In the genomic region with DNA sequence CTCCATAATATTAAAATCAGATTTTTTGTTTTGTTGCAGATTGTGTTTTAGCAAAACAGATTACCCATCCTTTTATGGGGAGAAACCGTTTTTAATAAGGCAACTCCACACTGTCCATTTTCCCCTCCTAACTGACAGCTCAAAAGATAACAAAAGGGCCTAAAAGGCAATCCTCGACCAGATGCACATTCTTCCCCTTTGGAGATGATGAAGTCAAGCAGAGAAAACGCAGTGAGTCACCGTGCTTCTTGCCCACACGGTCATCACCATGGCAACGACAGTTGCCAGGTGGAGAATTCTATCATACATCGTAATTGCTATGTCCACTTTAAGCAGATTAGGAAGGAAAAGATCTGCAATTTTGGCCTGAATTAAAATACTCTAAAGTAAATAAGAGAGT, we compare ENCODE assay signal across 9 cellular contexts.
DNase-seq lines count a peak whose midpoint lies in the region; ATAC-seq and TF ChIP-seq lines count a peak whose summit lies in the region.
"Had no signal": no experiment of that assay in that cellular context is flagged by ENCODE, and none has a peak within 500 bp of the region (broad histone marks: within the 10 kb centered on the region; RNA-seq: fewer than 3 reads in every experiment).

No MANE protein-coding gene starts in this region.

- H3K4me1 ChIP-seq in PC-9 (replicated peaks; ENCODE audit: insufficient read depth) (peaks cover 10% of the 10 kb centered on the region; the same call in 1 of the 2 replicates), ascending aorta (no peaks in the 10 kb centered on the region)

- intact Hi-C loops in PC-9 (cut with micrococcal nuclease; ENCODE audit: unreplicated experiment): loop anchor here (1.0 to 5.0 kb wide), 2 partner anchors 91 to 113 kb away; no protein-coding TSS in a partner anchor
- intact Hi-C loops in ascending aorta (cut with DNase I): no loop called here

- DNase-seq in AG04450 (ENCODE audit: low read depth, low spot score): peak; percentile 53
- DNase-seq in M059J (ENCODE audit: low read depth): peak; percentile 86
- peak; percentile 60 to 89 for DNase-seq in PC-9
- peak; percentile 75 for DNase-seq in fibroblast of villous mesenchyme (ENCODE audit: low read depth)
- DNase-seq in HUDEP-2 (lab: John Stamatoyannopoulos, UW; ENCODE audit: unreplicated experiment in 76 of 76): no peak
- no peak for DNase-seq in mesenteric fat pad (ENCODE audit: low spot score)
- DNase-seq in ascending aorta (ENCODE audit: low spot score in 2 of 2): no peak

- H3K4me2 ChIP-seq in PC-9: 0 out of 2 replicates have a peak overlapping the region, but pooled peaks have one; percentile 2

- no peak overlapping the region for H3K4me3 ChIP-seq in AG04450 (ENCODE audit: low read depth, low read length)
- H3K4me3 ChIP-seq in PC-9: no peak overlapping the region
- H3K4me3 ChIP-seq in fibroblast of villous mesenchyme (ENCODE audit: low read depth, low read length): no peak overlapping the region
- H3K4me3 ChIP-seq in ascending aorta: no peak overlapping the region

- H3K27ac ChIP-seq in AG04450 (ENCODE audit: low read depth, low read length) (no peak overlapping the region), PC-9 (no peak overlapping the region), ascending aorta (no peak overlapping the region)

- POLR2A ChIA-PET in AG04450 (lab: Yijun Ruan, JAX) (no interaction called here), PC-9 (lab: Charles Lee; ENCODE audit: unreplicated experiment) (no interaction called here)

- no peak for ATAC-seq in HG03175 (IDR thresholded peaks at IDR 0.05; ENCODE audit: unreplicated experiment)
- ATAC-seq: stimulated activated memory B cell treated with anti-CD40 and anti-IgM and Interleukin-4, amounts not matched to agents 10 μg/mL and 1 μg/mL and 100 μg/mL, for 72 hours had no signal

- no peaks in the 10 kb centered on the region for H4K20me1 ChIP-seq in PC-9 (ENCODE audit: insufficient read depth)

- CTCF ChIA-PET in AG04450 (lab: Charles Lee): interaction anchor here (0.6 kb wide), 1 partner anchor 998 kb away, joined by 3 read pairs; no protein-coding TSS in a partner anchor
- CTCF ChIA-PET in PC-9 (lab: Charles Lee): no interaction called here

- H3K27me3 ChIP-seq in AG04450 (ENCODE audit: control insufficient read depth, insufficient read depth, low read length) (no peaks in the 10 kb centered on the region), PC-9 (ENCODE audit: insufficient read depth, low read depth) (no peaks in the 10 kb centered on the region), ascending aorta (no peaks in the 10 kb centered on the region)

- no peak overlapping the region for H2AFZ ChIP-seq in PC-9

- H3K9me2 ChIP-seq in PC-9 (ENCODE audit: insufficient read depth): no peaks in the 10 kb centered on the region

- BruUV-seq in PC-9 (replicated peaks; lab: Mats Ljungman, UMichigan): no TSS peak

- H3K79me2 ChIP-seq in PC-9 (ENCODE audit: low read depth): no peaks in the 10 kb centered on the region

- TF ChIP-seq CTCF in AG04450 (IDR thresholded peaks at IDR 0.05; ENCODE audit: low read depth, low read length) (no peak), PC-9 (conservative IDR thresholded peaks at IDR 0.05) (no peak), fibroblast of villous mesenchyme (IDR thresholded peaks at IDR 0.05; ENCODE audit: insufficient read depth, low read depth, low read length) (no peak), ascending aorta (IDR thresholded peaks at IDR 0.05) (no peak)

- H3K9me3 ChIP-seq in AG04450 (ENCODE audit: control insufficient read depth, insufficient read depth, low read length): no peaks in the 10 kb centered on the region
- H3K9me3 ChIP-seq in PC-9 (ENCODE audit: insufficient read depth, low read depth): no peaks in the 10 kb centered on the region
- peaks cover 0 to 5% of the 10 kb centered on the region in 2 donors for H3K9me3 ChIP-seq in ascending aorta

- H3K36me3 ChIP-seq in PC-9 (ENCODE audit: low read depth) (no peaks in the 10 kb centered on the region), ascending aorta (no peaks in the 10 kb centered on the region)

- H3F3A ChIP-seq in PC-9 (ENCODE audit: insufficient read depth, low read depth): peaks cover 6% of the 10 kb centered on the region; the same call in 1 of the 2 replicates

Comparison
In these comparisons a context has a peak if more than half of its experiments do, and no peak if none do; other contexts are left out.
1. DNase-seq: peak in AG04450 (single experiment), M059J (single experiment), PC-9 (2 of 2) and fibroblast of villous mesenchyme (single experiment); none in HUDEP-2 (0 of 76), mesenteric fat pad (single experiment) and ascending aorta (0 of 2).